ENCODE assay signal across 8 cellular contexts in genomic region chr6:108782231-108783041, GRCh38.
DNase-seq lines count a peak whose midpoint lies in the region; ATAC-seq and TF ChIP-seq lines count a peak whose summit lies in the region.

No MANE protein-coding gene starts in this region.

- H3K9me3 Mint-ChIP-seq in activated naive CD8-positive, alpha-beta T cell treated with anti-CD3 and anti-CD28 coated beads, Interleukin-2, amount 10 ng/mL, durations not matched to agents 7 days and 5 days = no peaks in the 10 kb centered on the region

- peak; percentile 47 for ATAC-seq in GM18867 (IDR thresholded peaks at IDR 0.05; ENCODE audit: unreplicated experiment)
- peak; percentile 97 for ATAC-seq in activated naive CD8-positive, alpha-beta T cell treated with anti-CD3 and anti-CD28 coated beads, Interleukin-2, amount 10 ng/mL, durations not matched to agents 7 days and 5 days (ENCODE audit: low read depth)

- H4K20me1 ChIP-seq in Loucy (ENCODE audit: insufficient read depth, low read length, poor library complexity, severe bottlenecking) (no peaks in the 10 kb centered on the region), SU-DHL-6 (ENCODE audit: low read depth, low read length) (no peaks in the 10 kb centered on the region)

- H3K9me3 ChIP-seq in Loucy (ENCODE audit: insufficient read depth, low read depth, low read length) (no peaks in the 10 kb centered on the region), SU-DHL-6 (ENCODE audit: insufficient read depth, low read length) (no peaks in the 10 kb centered on the region), cardiac muscle cell (ENCODE audit: low read depth) (no peaks in the 10 kb centered on the region), parathyroid adenoma (ENCODE audit: control insufficient read depth, low read length) (no peaks in the 10 kb centered on the region), thyroid gland (no peaks in the 10 kb centered on the region)

- no peak overlapping the region for H3K27ac ChIP-seq in 22Rv1
- H3K27ac ChIP-seq in SU-DHL-6 (ENCODE audit: low read depth, low read length) = no peak overlapping the region
- H3K27ac ChIP-seq in cardiac muscle cell = no peak overlapping the region
- H3K27ac ChIP-seq in parathyroid adenoma = no peak overlapping the region
- H3K27ac ChIP-seq in thyroid gland = peak overlapping the region in 1 of 3 donors; percentile 49

- H3K4me3 ChIP-seq in Loucy (ENCODE audit: low read length, poor library complexity, severe bottlenecking) = peak overlapping the region; percentile 53
- H3K4me3 ChIP-seq in SU-DHL-6 (ENCODE audit: insufficient read depth, low read length, poor library complexity, severe bottlenecking) = no peak overlapping the region
- H3K4me3 ChIP-seq in cardiac muscle cell = peak overlapping the region; percentile 48
- peak overlapping the region; percentile 69 for H3K4me3 ChIP-seq in parathyroid adenoma (ENCODE audit: low read depth, low read length)
- H3K4me3 ChIP-seq in thyroid gland (replicated peaks in 1 of 3) = peak overlapping the region; percentile 19 to 57 (median 30)

- H2AFZ ChIP-seq in Loucy (ENCODE audit: low read length) (peak overlapping the region; percentile 72), SU-DHL-6 (ENCODE audit: low read depth, low read length, severe bottlenecking) (no peak overlapping the region), parathyroid adenoma (peak overlapping the region; percentile 84)

- peak; percentile 77 for DNase-seq in activated naive CD8-positive, alpha-beta T cell treated with anti-CD3 and anti-CD28 coated beads, Interleukin-2, amount 10 ng/mL, durations not matched to agents 7 days and 5 days
- DNase-seq in cardiac muscle cell (ENCODE audit: low read depth in 1 of 2, low spot score in 1 of 2) (peak; percentile 73 to 85), thyroid gland (peak; percentile 82 to 88)

- peak overlapping the region; percentile 86 for H3K4me3 Mint-ChIP-seq in activated naive CD8-positive, alpha-beta T cell treated with anti-CD3 and anti-CD28 coated beads, Interleukin-2, amount 10 ng/mL, durations not matched to agents 7 days and 5 days

- H3K4me2 ChIP-seq in Loucy (ENCODE audit: low read depth, low read length, poor library complexity, severe bottlenecking) (peak overlapping the region; percentile 70), SU-DHL-6 (ENCODE audit: low read depth, low read length, poor library complexity, severe bottlenecking) (peak overlapping the region; percentile 40), parathyroid adenoma (ENCODE audit: low read length) (peak overlapping the region; percentile 81)

- POLR2A ChIA-PET in activated naive CD8-positive, alpha-beta T cell treated with anti-CD3 and anti-CD28 coated beads, Interleukin-2, amount 10 ng/mL, durations not matched to agents 7 days and 5 days (lab: Charles Lee) = no interaction called here

- TF ChIP-seq POLR2A in thyroid gland (IDR thresholded peaks at IDR 0.05) = no peak

- no peaks in the 10 kb centered on the region for H3K36me3 Mint-ChIP-seq in activated naive CD8-positive, alpha-beta T cell treated with anti-CD3 and anti-CD28 coated beads, Interleukin-2, amount 10 ng/mL, durations not matched to agents 7 days and 5 days

- peaks cover 10% of the 10 kb centered on the region for H3K4me1 Mint-ChIP-seq in activated naive CD8-positive, alpha-beta T cell treated with anti-CD3 and anti-CD28 coated beads, Interleukin-2, amount 10 ng/mL, durations not matched to agents 7 days and 5 days

- TF ChIP-seq CTCF in 22Rv1 (IDR thresholded peaks at IDR 0.05) = peak; percentile 90
- peak; percentile 91 for TF ChIP-seq CTCF in Loucy (conservative IDR thresholded peaks at IDR 0.05; ENCODE audit: low read length)
- TF ChIP-seq CTCF in SU-DHL-6 (IDR thresholded peaks at IDR 0.05; ENCODE audit: insufficient read depth, low read length, poor library complexity, severe bottlenecking) = peak; percentile 60
- TF ChIP-seq CTCF in cardiac muscle cell (IDR thresholded peaks at IDR 0.05; ENCODE audit: low read depth, low read length) = peak; percentile 85
- TF ChIP-seq CTCF in parathyroid adenoma (IDR thresholded peaks at IDR 0.05) = peak; percentile 75
- peak; percentile 49 to 83 (median 72) for TF ChIP-seq CTCF in thyroid gland (IDR thresholded peaks at IDR 0.05)

- whole genome bisulfite sequencing in thyroid gland, 2 donors = 6% methylated on average over 21 of the region's 21 CpGs

- peak overlapping the region; percentile 24 for H3K9ac ChIP-seq in Loucy (ENCODE audit: low read depth, low read length, poor library complexity, severe bottlenecking)
- no peak overlapping the region for H3K9ac ChIP-seq in SU-DHL-6 (ENCODE audit: low read length)
- H3K9ac ChIP-seq in parathyroid adenoma = no peak overlapping the region

- H3K36me3 ChIP-seq in Loucy (ENCODE audit: insufficient read depth, low read length) = no peaks in the 10 kb centered on the region
- no peaks in the 10 kb centered on the region for H3K36me3 ChIP-seq in SU-DHL-6 (ENCODE audit: low read length)
- no peaks in the 10 kb centered on the region for H3K36me3 ChIP-seq in cardiac muscle cell
- no peaks in the 10 kb centered on the region for H3K36me3 ChIP-seq in parathyroid adenoma (ENCODE audit: control insufficient read depth, insufficient read depth, low read length)
- H3K36me3 ChIP-seq in thyroid gland = no peaks in the 10 kb centered on the region

- peak overlapping the region; percentile 14 for H3K27ac Mint-ChIP-seq in activated naive CD8-positive, alpha-beta T cell treated with anti-CD3 and anti-CD28 coated beads, Interleukin-2, amount 10 ng/mL, durations not matched to agents 7 days and 5 days

- H3K79me2 ChIP-seq in Loucy (ENCODE audit: insufficient read depth, low read length) (no peaks in the 10 kb centered on the region), SU-DHL-6 (ENCODE audit: insufficient read depth, low read length) (no peaks in the 10 kb centered on the region), parathyroid adenoma (no peaks in the 10 kb centered on the region)

- no peaks in the 10 kb centered on the region for H3K9me2 ChIP-seq in Loucy (replicated peaks; ENCODE audit: low read depth, low read length)
- no peaks in the 10 kb centered on the region for H3K9me2 ChIP-seq in SU-DHL-6 (replicated peaks; ENCODE audit: insufficient read depth, low read length)

- H3K4me1 ChIP-seq in Loucy (ENCODE audit: insufficient read depth, low read length, poor library complexity, severe bottlenecking) (peaks cover 7% of the 10 kb centered on the region), cardiac muscle cell (ENCODE audit: low read depth) (no peaks in the 10 kb centered on the region), parathyroid adenoma (peaks cover 4% of the 10 kb centered on the region), thyroid gland (peaks cover 0 to 5% of the 10 kb centered on the region in 2 donors)

- H3K27me3 ChIP-seq in Loucy (ENCODE audit: insufficient read depth, low read length, poor library complexity, severe bottlenecking) (no peaks in the 10 kb centered on the region), SU-DHL-6 (ENCODE audit: low read length) (no peaks in the 10 kb centered on the region), cardiac muscle cell (peaks cover 81% of the 10 kb centered on the region), parathyroid adenoma (ENCODE audit: control insufficient read depth, insufficient read depth, low read length) (no peaks in the 10 kb centered on the region), thyroid gland (no peaks in the 10 kb centered on the region)

- H3F3A ChIP-seq in Loucy (ENCODE audit: low read depth) (no peaks in the 10 kb centered on the region), SU-DHL-6 (ENCODE audit: insufficient read depth) (no peaks in the 10 kb centered on the region)

- intact Hi-C loops in thyroid gland (cut with DNase I) = loop anchor here (5.0 kb wide), 2 partner anchors 220 to 240 kb away; partner anchors contain the start of gene FOXO3

- peaks cover 29% of the 10 kb centered on the region for H3K27me3 Mint-ChIP-seq in activated naive CD8-positive, alpha-beta T cell treated with anti-CD3 and anti-CD28 coated beads, Interleukin-2, amount 10 ng/mL, durations not matched to agents 7 days and 5 days
